In genomic region chr1:111204211-111204883, GRCh38 we compare ENCODE assay signal across 9 cellular contexts. TPM values are rescaled to one million over a fixed set of nuclear protein-coding genes. Genes with fewer than 3 reads are reported as not detected.
DNase-seq lines count a peak whose midpoint lies in the region; ATAC-seq and TF ChIP-seq lines count a peak whose summit lies in the region.
"Had no signal": no experiment of that assay in that cellular context is flagged by ENCODE, and none has a peak within 500 bp of the region (broad histone marks: within the 10 kb centered on the region; RNA-seq: fewer than 3 reads in every experiment).

No MANE protein-coding gene starts in this region.

- ATAC-seq in GM19324 (IDR thresholded peaks at IDR 0.05; ENCODE audit: low FRiP score, unreplicated experiment) (peak; percentile 84), HG03432 (IDR thresholded peaks at IDR 0.05; ENCODE audit: unreplicated experiment) (peak; percentile 73)
- peak; percentile 56 for ATAC-seq in stimulated activated naive CD8-positive, alpha-beta T cell treated with anti-CD3 and anti-CD28 coated beads, Interleukin-15, Interleukin-2, amounts not matched to agents 100 U/mL and 50 U/mL, for 24 hours
- ATAC-seq: K562 had no signal

- no peaks in the 10 kb centered on the region for H3K27me3 ChIP-seq in breast epithelium

- DNase-seq in CD14-positive monocyte (ENCODE audit: low spot score): no peak
- DNase-seq in T-helper 9 cell: peak; percentile 59
- DNase-seq in breast epithelium (ENCODE audit: low spot score in 2 of 2): peak; percentile 41 to 65
- DNase-seq in mesothelial cell of epicardium (ENCODE audit: low spot score in 2 of 2, unreplicated experiment in 2 of 2): no peak
- DNase-seq in stimulated activated naive CD8-positive, alpha-beta T cell treated with anti-CD3 and anti-CD28 coated beads, Interleukin-15, Interleukin-2, amounts not matched to agents 100 U/mL and 50 U/mL, for 24 hours: peak; percentile 72
- DNase-seq in NCI-H2107 treated with DMSO at 0.1 percent for 48 hours (lab: John Stamatoyannopoulos, UW; ENCODE audit: unreplicated experiment): no peak

- H3K27ac ChIP-seq in breast epithelium: peak overlapping the region; percentile 96 to 98

- no peaks in the 10 kb centered on the region for H3K9me3 ChIP-seq in breast epithelium

- peaks cover 0 to 2% (median 0%) of the 10 kb centered on the region in 7 donors for H3K9me3 Mint-ChIP-seq in CD14-positive monocyte
- H3K9me3 Mint-ChIP-seq in mesothelial cell of epicardium: no peaks in the 10 kb centered on the region

- intact Hi-C loops in CD14-positive monocyte (cut with micrococcal nuclease): loop anchor here (5.0 to 10.0 kb wide), 4 partner anchors 327 to 560 kb away; partner anchors contain the start of genes INKA2 (in 1 of the 2) and RAP1A (in 1 of the 2)
- intact Hi-C loops in breast epithelium (cut with DNase I; ENCODE audit: low total_unique reads): no loop called here

- peak overlapping the region; percentile 58 to 96 (median 76) for H3K4me3 ChIP-seq in breast epithelium
- H3K4me3 ChIP-seq: K562 had no signal

- H3K4me3 Mint-ChIP-seq in CD14-positive monocyte: peak overlapping the region; percentile 83 to 90
- peak overlapping the region; percentile 59 for H3K4me3 Mint-ChIP-seq in mesothelial cell of epicardium

- TF ChIP-seq CTCF in CD14-positive monocyte (IDR thresholded peaks at IDR 0.05): no peak
- TF ChIP-seq CTCF in breast epithelium (IDR thresholded peaks at IDR 0.05): no peak
- no peak for TF ChIP-seq CTCF in mesothelial cell of epicardium (IDR thresholded peaks at IDR 0.05; ENCODE audit: unreplicated experiment)

- H3K27ac Mint-ChIP-seq in CD14-positive monocyte (peak overlapping the region; percentile 86 to 98 (median 95)), mesothelial cell of epicardium (no peak overlapping the region)

- peaks cover 81% of the 10 kb centered on the region for H3K4me1 Mint-ChIP-seq in CD14-positive monocyte
- H3K4me1 Mint-ChIP-seq in mesothelial cell of epicardium: peaks cover 13% of the 10 kb centered on the region

- H3K36me3 Mint-ChIP-seq in CD14-positive monocyte: peaks cover 2 to 3% of the 10 kb centered on the region in 2 donors
- H3K36me3 Mint-ChIP-seq in mesothelial cell of epicardium: no peaks in the 10 kb centered on the region

- H3K27me3 Mint-ChIP-seq in CD14-positive monocyte (ENCODE audit: low read depth in 3 of 3) (peaks cover 0 to 2% (median 0%) of the 10 kb centered on the region in 3 donors), mesothelial cell of epicardium (ENCODE audit: low read depth) (peaks cover 5% of the 10 kb centered on the region)

- H3K36me3 ChIP-seq in breast epithelium: no peaks in the 10 kb centered on the region

- H3K4me1 ChIP-seq in breast epithelium: peaks cover 6 to 11% of the 10 kb centered on the region in 2 donors

- peak; percentile 44 for TF ChIP-seq POLR2A in breast epithelium (IDR thresholded peaks at IDR 0.05)

RNA-seq across cellular contexts. Expression of gene DENND2D, which starts 3.9 kb away (rescaled TPM):
- polyA plus RNA-seq in CD14-positive monocyte: 10 to 100 TPM; 22.4 to 24.0 TPM
- 10 to 100 TPM; 27.7 to 70.8 (median 34.4) TPM for total RNA-seq in breast epithelium
- total RNA-seq in mesothelial cell of epicardium: 4.1 to 4.8 TPM (median 4.7 TPM) in 3 replicates

RNA-seq across cellular contexts. Expression of gene CHI3L2, which starts 23.2 kb away (rescaled TPM):
- polyA plus RNA-seq in CD14-positive monocyte: 1 to 10 TPM; 1.4 to 9.9 TPM
- total RNA-seq in breast epithelium (10 to 100 TPM in 2 of 3 donors, 1 to 10 TPM in 1; 9.5 to 22.0 (median 14.1) TPM), mesothelial cell of epicardium (not detected in 3 replicates)

Comparison
In these comparisons a context has a peak if more than half of its experiments do, and no peak if none do; other contexts are left out.
1. DNase-seq: peak in T-helper 9 cell (single experiment), breast epithelium (2 of 2) and stimulated activated naive CD8-positive, alpha-beta T cell treated with anti-CD3 and anti-CD28 coated beads, Interleukin-15, Interleukin-2, amounts not matched to agents 100 U/mL and 50 U/mL, for 24 hours (single experiment); none in CD14-positive monocyte (single experiment), mesothelial cell of epicardium (0 of 2) and NCI-H2107 treated with DMSO at 0.1 percent for 48 hours (single experiment).
2. RNA of gene CHI3L2, which starts 23.2 kb away (total RNA-seq): 9.5 to 22.0 TPM in breast epithelium; not detected in mesothelial cell of epicardium; every median in the first group is over 10 times any median in the second.
3. Peak in every context shown above with its lines, with median percentiles within 50 percentile points of each other: ATAC-seq.